Comparison of ENCODE assay signal across 24 cellular contexts in the genomic region with DNA sequence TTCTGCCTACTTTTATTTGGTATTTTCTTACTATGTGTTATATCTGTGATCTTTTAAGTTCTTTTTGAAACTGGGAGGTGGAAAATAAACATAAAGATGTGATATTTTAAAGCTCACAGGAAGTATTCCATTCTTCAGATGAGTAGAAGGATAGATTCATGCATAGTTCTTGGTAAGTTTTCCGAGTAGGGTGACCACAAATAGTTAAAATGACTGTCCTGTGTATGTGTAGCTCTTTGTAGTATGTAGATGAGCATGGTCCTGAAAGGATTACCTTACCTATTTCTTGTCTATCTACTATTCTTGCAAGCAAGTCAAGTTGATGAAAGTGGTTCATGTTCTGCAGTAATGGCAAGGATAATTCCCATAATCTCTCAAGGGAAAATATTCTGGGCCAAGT. TPM values are rescaled to one million over a fixed set of nuclear protein-coding genes. Genes with fewer than 3 reads are reported as not detected.
DNase-seq lines count a peak whose midpoint lies in the region; ATAC-seq, FAIRE-seq and TF ChIP-seq lines count a peak whose summit lies in the region.
"Had no signal": no experiment of that assay in that cellular context is flagged by ENCODE, and none has a peak within 500 bp of the region (broad histone marks: within the 10 kb centered on the region; RNA-seq: fewer than 3 reads in every experiment).

No MANE protein-coding gene starts in this region.

- in situ Hi-C loops in GM12878 (cut with MboI), result no loop called here

- no peak overlapping the region for H3K4me2 ChIP-seq in GM12878 (ENCODE audit: control insufficient read depth, insufficient read depth)

- H3K4me1 ChIP-seq in GM12878 (ENCODE audit: control insufficient read depth, insufficient read depth, low read length), result no peaks in the 10 kb centered on the region
- no peaks in the 10 kb centered on the region for H3K4me1 ChIP-seq in thyroid gland
- H3K4me1 ChIP-seq: SJSA1 had no signal

- no peak overlapping the region for H3K9ac ChIP-seq in GM12878 (ENCODE audit: control insufficient read depth, insufficient read depth, low read length)

- no peak for DNase-seq in activated CD8-positive, alpha-beta memory T cell treated with anti-CD3 and anti-CD28 coated beads, Interleukin-2, amount 10 ng/mL, durations not matched to agents 7 days and 5 days
- no peak for DNase-seq in activated CD8-positive, alpha-beta memory T cell treated with anti-CD3 and anti-CD28 coated beads, Interleukin-2, amount 50 U/mL, for 4 hours
- DNase-seq in H54 (ENCODE audit: insufficient read length, low spot score), result no peak
- no peak for DNase-seq in T-helper 17 cell
- DNase-seq in GM12878 (ENCODE audit: low read depth, low spot score), result no peak
- no peak for DNase-seq in NCI-H187 (lab: John Stamatoyannopoulos, UW)
- DNase-seq in stimulated activated CD4-positive, alpha-beta T cell treated with anti-CD3 and anti-CD28 coated beads, Interleukin-4, amount 100 ng/mL, for 1 hour, result no peak
- DNase-seq in thyroid gland, result no peak
- DNase-seq: Calu3; CD8-positive, alpha-beta memory T cell; DMS153; H9; HFFc6; NCI-H1105 treated with DMSO at 0.1 percent for 48 hours; NCI-H1694; NCI-H446 treated with DMSO at 0.1 percent for 48 hours; NCI-H526 treated with DMSO at 0.1 percent for 48 hours had no signal

- H3K27ac Mint-ChIP-seq in activated CD8-positive, alpha-beta memory T cell treated with anti-CD3 and anti-CD28 coated beads, Interleukin-2, amount 10 ng/mL, durations not matched to agents 7 days and 5 days, result no peak overlapping the region
- H3K27ac Mint-ChIP-seq in T-helper 17 cell, result peak overlapping the region; percentile 25
- H3K27ac Mint-ChIP-seq: CD8-positive, alpha-beta memory T cell; H9; HFFc6; IgD-negative memory B cell had no signal

- H3K27me3 Mint-ChIP-seq in activated CD8-positive, alpha-beta memory T cell treated with anti-CD3 and anti-CD28 coated beads, Interleukin-2, amount 10 ng/mL, durations not matched to agents 7 days and 5 days, result no peaks in the 10 kb centered on the region
- no peaks in the 10 kb centered on the region for H3K27me3 Mint-ChIP-seq in T-helper 17 cell
- H3K27me3 Mint-ChIP-seq: CD8-positive, alpha-beta memory T cell; IgD-negative memory B cell had no signal

- TF ChIP-seq POLR2A in H54 (IDR thresholded peaks at IDR 0.05; ENCODE audit: low read depth, low read length) (no peak), GM12878 (IDR thresholded peaks at IDR 0.05; ENCODE audit: low read depth, low read length) (no peak), thyroid gland (IDR thresholded peaks at IDR 0.05) (no peak)

- no peak overlapping the region for H2AFZ ChIP-seq in GM12878 (ENCODE audit: control insufficient read depth, low read depth, low read length)

- H3K4me1 Mint-ChIP-seq in activated CD8-positive, alpha-beta memory T cell treated with anti-CD3 and anti-CD28 coated beads, Interleukin-2, amount 10 ng/mL, durations not matched to agents 7 days and 5 days, result peaks cover 7% of the 10 kb centered on the region
- H3K4me1 Mint-ChIP-seq in T-helper 17 cell, result peaks cover 28% of the 10 kb centered on the region

- H3K36me3 ChIP-seq in GM12878 (ENCODE audit: control insufficient read depth in 2 of 2, insufficient read depth in 2 of 2, low read length in 1 of 2) (peaks cover 0 to 3% of the 10 kb centered on the region in 2 experiments; a peak in 3 of 4 replicates), thyroid gland (no peaks in the 10 kb centered on the region)
- H3K36me3 ChIP-seq: SJSA1 had no signal

- peak; percentile 23 for FAIRE-seq in H54 (lab: Jason Lieb, UNC)
- no peak for FAIRE-seq in GM12878 (lab: Jason Lieb, UNC)
- FAIRE-seq: A204.1, GM18507, GM19239 had no signal

- BruUV-seq in GM12878 (replicated peaks; lab: Mats Ljungman, UMichigan), result no TSS peak

- H3K9me3 ChIP-seq in T-helper 17 cell (ENCODE audit: control insufficient read depth, low read length, poor library complexity, severe bottlenecking) (no peaks in the 10 kb centered on the region), GM12878 (replicated peaks; ENCODE audit: control insufficient read depth, insufficient read depth, low read length) (no peaks in the 10 kb centered on the region; the same call in 1 of the 3 replicates), thyroid gland (no peaks in the 10 kb centered on the region)
- H3K9me3 ChIP-seq: SJSA1 had no signal

- peaks cover 6% of the 10 kb centered on the region for H3K79me2 ChIP-seq in GM12878 (ENCODE audit: control insufficient read depth, insufficient read depth, low read length)

- no peaks in the 10 kb centered on the region for H4K20me1 ChIP-seq in GM12878 (ENCODE audit: control insufficient read depth, insufficient read depth)

- no peak for TF ChIP-seq RAD21 in GM12878 (IDR thresholded peaks at IDR 0.05; ENCODE audit: insufficient read depth, low read depth, low read length)

- no peaks in the 10 kb centered on the region for H3K27me3 ChIP-seq in GM12878 (replicated peaks in 1 of 2; ENCODE audit: control insufficient read depth in 2 of 2, insufficient read depth in 2 of 2, low read length in 1 of 2)
- H3K27me3 ChIP-seq in thyroid gland, result no peaks in the 10 kb centered on the region
- H3K27me3 ChIP-seq: SJSA1 had no signal

- POLR2A ChIA-PET in GM12878 (lab: Charles Lee), result no interaction called here

- H3K4me3 ChIP-seq in GM12878 (no peak overlapping the region), thyroid gland (replicated peaks in 1 of 3) (no peak overlapping the region)
- H3K4me3 ChIP-seq: SJSA1 had no signal

- CTCF ChIA-PET in activated CD8-positive, alpha-beta memory T cell treated with anti-CD3 and anti-CD28 coated beads, Interleukin-2, amount 10 ng/mL, durations not matched to agents 7 days and 5 days (lab: Charles Lee), result no interaction called here
- CTCF ChIA-PET in GM12878 (lab: Yijun Ruan, JAX), result interaction anchor here (0.5 kb wide), 1 partner anchor 12 kb away, joined by 3 read pairs; no protein-coding TSS in a partner anchor

- WGBS in GM12878 (ENCODE audit: insufficient coverage, insufficient replicate concordance, low lambda C conversion rate, missing lambda C conversion rate), result 0% methylated on average over 1 of the region's 1 CpG
- 90 to 98% methylated on average over 1 of the region's 1 CpG for WGBS in thyroid gland, 2 donors

- ATAC-seq in activated CD8-positive, alpha-beta memory T cell treated with anti-CD3 and anti-CD28 coated beads, Interleukin-2, amount 10 ng/mL, durations not matched to agents 7 days and 5 days, result peak; percentile 39
- ATAC-seq in T-helper 17 cell, result no peak
- ATAC-seq in GM12878, result 0 out of 3 replicates have a peak, but pooled peaks have one; percentile 23
- ATAC-seq: Right ventricle myocardium inferior had no signal

- RAD21 ChIA-PET in GM12878 (lab: Charles Lee; ENCODE audit: unreplicated experiment), result no interaction called here

- H3K36me3 Mint-ChIP-seq in activated CD8-positive, alpha-beta memory T cell treated with anti-CD3 and anti-CD28 coated beads, Interleukin-2, amount 10 ng/mL, durations not matched to agents 7 days and 5 days, result peaks cover 18% of the 10 kb centered on the region
- peaks cover 4% of the 10 kb centered on the region for H3K36me3 Mint-ChIP-seq in T-helper 17 cell (ENCODE audit: low read depth)

- intact Hi-C loops in GM12878 (cut with micrococcal nuclease; ENCODE audit: unreplicated experiment) (no loop called here), thyroid gland (cut with DNase I) (no loop called here)

- SMC1A ChIA-PET in GM12878 (lab: Charles Lee; ENCODE audit: uncharacterized antibody, unreplicated experiment), result interaction anchor here (1.4 kb wide), 1 partner anchor 9 kb away, joined by 3 read pairs; no protein-coding TSS in a partner anchor

- H3K27ac ChIP-seq in GM12878 (ENCODE audit: control insufficient read depth, insufficient read depth) (no peak overlapping the region), thyroid gland (no peak overlapping the region)
- H3K27ac ChIP-seq: C4-2B, SJSA1 had no signal

- peaks cover 3% of the 10 kb centered on the region for H3K9me3 Mint-ChIP-seq in activated CD8-positive, alpha-beta memory T cell treated with anti-CD3 and anti-CD28 coated beads, Interleukin-2, amount 10 ng/mL, durations not matched to agents 7 days and 5 days (ENCODE audit: low read depth)
- H3K9me3 Mint-ChIP-seq: CD8-positive, alpha-beta memory T cell; H9; HFFc6 had no signal

- TF ChIP-seq CTCF in GM12878 (IDR thresholded peaks at IDR 0.05 in 2 of 3, conservative IDR thresholded peaks at IDR 0.05 in 1 of 3; ENCODE audit: control insufficient read depth in 2 of 3, extremely low read depth in 1 of 3, insufficient read depth in 1 of 3, low read depth in 3 of 3, low read length in 3 of 3), result no peak
- no peak for TF ChIP-seq CTCF in thyroid gland (IDR thresholded peaks at IDR 0.05)

- TF ChIP-seq EP300 in GM12878 (IDR thresholded peaks at IDR 0.05; ENCODE audit: borderline replicate concordance in 1 of 2, control insufficient read depth in 1 of 2, low read depth in 2 of 2, low read length in 2 of 2), result no peak

- H3K4me3 Mint-ChIP-seq in activated CD8-positive, alpha-beta memory T cell treated with anti-CD3 and anti-CD28 coated beads, Interleukin-2, amount 10 ng/mL, durations not matched to agents 7 days and 5 days, result no peak overlapping the region
- H3K4me3 Mint-ChIP-seq in T-helper 17 cell, result no peak overlapping the region
- H3K4me3 Mint-ChIP-seq: CD8-positive, alpha-beta memory T cell; H9; HFFc6; IgD-negative memory B cell had no signal

TF ChIP-seq in GM12878, 131 proteins besides CTCF, POLR2A, EP300 and RAD21:
- TF ChIP-seq KDM1A (IDR thresholded peaks at IDR 0.05; ENCODE audit: borderline replicate concordance) (no peak), RUNX3 (IDR thresholded peaks at IDR 0.05; ENCODE audit: low read length) (peak; percentile 11; the same call in 1 of the 2 replicates)

RNA-seq across cellular contexts. Expression of a gene that starts 47.7 kb away (rescaled TPM):
- total RNA-seq in activated CD8-positive, alpha-beta memory T cell treated with anti-CD3 and anti-CD28 coated beads, Interleukin-2, amount 10 ng/mL, durations not matched to agents 7 days and 5 days, result 10 to 100 TPM in 1 of 2 experiments, 1 to 10 TPM in 1; 9.3 to 12.2 TPM
- 1 to 10 TPM; 7.6 to 9.6 TPM for total RNA-seq in T-helper 17 cell
- total RNA-seq in GM12878 (2013; cell fraction: nucleolus; rRNA removed), result 27.7 and 32.0 TPM in 2 replicates
- total RNA-seq in GM12878 (2014; rRNA removed), result 13.0 and 15.1 TPM in 2 replicates
- 25.3 and 26.0 TPM in 2 replicates for total RNA-seq in GM12878 (2014; rRNA removed; fragmentation: Illumina TruSeq; extraction: Trizol)
- total RNA-seq in GM12878 (2021), result 12.1 and 13.0 TPM in 2 replicates
- 3.5 TPM for polyA plus RNA-seq in GM12878 (2011; ENCODE audit: low read depth)
- polyA plus RNA-seq in GM12878 (2011; rRNA removed), result 8.5 and 14.8 TPM in 2 replicates
- 3.5 and 4.3 TPM in 2 replicates for polyA plus RNA-seq in GM12878 (2011; cell fraction: cytosol; rRNA removed)
- 2.9 and 4.1 TPM in 2 replicates for polyA plus RNA-seq in GM12878 (2011; cell fraction: nucleus; rRNA removed)
- polyA plus RNA-seq in GM12878 (2012), result 4.9 and 5.2 TPM in 2 replicates
- polyA plus RNA-seq in GM12878 (2014; fragmentation: Illumina TruSeq; extraction: Trizol), result 14.3 and 18.6 TPM in 2 replicates
- 10 to 100 TPM; 11.4 to 19.2 TPM for polyA plus RNA-seq in GM12878 (2014; fragmentation: Nextera tagmentation; extraction: Ambion mirVana)
- polyA plus RNA-seq in GM12878 (2014; rRNA removed), result 6.3 and 8.9 TPM in 2 replicates
- 10 to 100 TPM; 16.0 to 18.2 TPM for polyA plus RNA-seq in GM12878 (2016; fragmentation: Nextera tagmentation; extraction: Ambion mirVana)
- polyA minus RNA-seq in GM12878 (2011; rRNA and poly(A)+ RNA removed), result 3.4 and 4.2 TPM in 2 replicates
- 4.4 and 6.5 TPM in 2 replicates for polyA minus RNA-seq in GM12878 (2011; cell fraction: cytosol; rRNA and poly(A)+ RNA removed)
- 4.6 and 7.0 TPM in 2 replicates for polyA minus RNA-seq in GM12878 (2011; cell fraction: nucleus; rRNA and poly(A)+ RNA removed)
- total RNA-seq in thyroid gland, result 10 to 100 TPM; 13.3 to 23.8 (median 18.0) TPM
